ENCODE assay signal across 8 cellular contexts in genomic region chrX:46408553-46409407, GRCh38.
DNase-seq lines count a peak whose midpoint lies in the region; ATAC-seq lines count a peak whose summit lies in the region.

No MANE protein-coding gene starts in this region.

- no peak overlapping the region for H3K4me3 Mint-ChIP-seq in activated CD4-positive, alpha-beta T cell treated with anti-CD3 and anti-CD28 coated beads, Interleukin-2, amount 10 ng/mL, durations not matched to agents 7 days and 5 days

- ATAC-seq in Right ventricle myocardium superior (ENCODE audit: poor library complexity), result no peak
- no peak for ATAC-seq in Right ventricle myocardium inferior
- ATAC-seq in GM19023 (IDR thresholded peaks at IDR 0.05; ENCODE audit: unreplicated experiment), result no peak

- H3K27ac Mint-ChIP-seq in activated CD4-positive, alpha-beta T cell treated with anti-CD3 and anti-CD28 coated beads, Interleukin-2, amount 10 ng/mL, durations not matched to agents 7 days and 5 days, result no peak overlapping the region

- H3K36me3 Mint-ChIP-seq in activated CD4-positive, alpha-beta T cell treated with anti-CD3 and anti-CD28 coated beads, Interleukin-2, amount 10 ng/mL, durations not matched to agents 7 days and 5 days (ENCODE audit: low read depth), result no peaks in the 10 kb centered on the region

- H3K9me3 Mint-ChIP-seq in activated CD4-positive, alpha-beta T cell treated with anti-CD3 and anti-CD28 coated beads, Interleukin-2, amount 10 ng/mL, durations not matched to agents 7 days and 5 days, result no peaks in the 10 kb centered on the region

- CTCF ChIA-PET in activated CD4-positive, alpha-beta T cell treated with anti-CD3 and anti-CD28 coated beads, Interleukin-2, amount 10 ng/mL, durations not matched to agents 7 days and 5 days (lab: Charles Lee), result interaction anchor here (0.6 to 1.1 kb wide), 4 partner anchors 12 to 1236 kb away, joined by 3 to 4 read pairs (median 4); no protein-coding TSS in a partner anchor

- intact Hi-C loops in Right ventricle myocardium superior (cut with DNase I), result no loop called here
- intact Hi-C loops in Right ventricle myocardium inferior (cut with DNase I), result loop anchor here (10.0 kb wide), 1 partner anchor 894 kb away; no protein-coding TSS in a partner anchor

- POLR2A ChIA-PET in activated CD4-positive, alpha-beta T cell treated with anti-CD3 and anti-CD28 coated beads, Interleukin-2, amount 10 ng/mL, durations not matched to agents 7 days and 5 days (lab: Charles Lee), result no interaction called here

- H3K4me1 Mint-ChIP-seq in activated CD4-positive, alpha-beta T cell treated with anti-CD3 and anti-CD28 coated beads, Interleukin-2, amount 10 ng/mL, durations not matched to agents 7 days and 5 days, result peaks cover 2% of the 10 kb centered on the region

- DNase-seq in Right ventricle myocardium superior, result peak; percentile 72
- DNase-seq in Right ventricle myocardium inferior (ENCODE audit: missing footprints), result no peak
- peak; percentile 42 for DNase-seq in NCI-H2107 (lab: John Stamatoyannopoulos, UW)
- DNase-seq in activated CD4-positive, alpha-beta T cell treated with anti-CD3 and anti-CD28 coated beads, Interleukin-2, amount 10 ng/mL, durations not matched to agents 7 days and 5 days, result peak; percentile 64
- peak; percentile 67 to 73 for DNase-seq in dermis microvascular lymphatic vessel endothelial cell (ENCODE audit: low read depth in 2 of 2)
- DNase-seq in medulla oblongata (ENCODE audit: extremely low spot score), result peak; percentile 63
- DNase-seq in stimulated activated CD8-positive, alpha-beta memory T cell treated with anti-CD3 and anti-CD28 coated beads, Interleukin-15, amount 100 ng/mL, for 4 hours (ENCODE audit: low read depth in 2 of 2), result peak; percentile 7 to 46

- no peaks in the 10 kb centered on the region for H3K27me3 Mint-ChIP-seq in activated CD4-positive, alpha-beta T cell treated with anti-CD3 and anti-CD28 coated beads, Interleukin-2, amount 10 ng/mL, durations not matched to agents 7 days and 5 days
